13 cellular contexts compared by ENCODE assay signal in the genomic region with DNA sequence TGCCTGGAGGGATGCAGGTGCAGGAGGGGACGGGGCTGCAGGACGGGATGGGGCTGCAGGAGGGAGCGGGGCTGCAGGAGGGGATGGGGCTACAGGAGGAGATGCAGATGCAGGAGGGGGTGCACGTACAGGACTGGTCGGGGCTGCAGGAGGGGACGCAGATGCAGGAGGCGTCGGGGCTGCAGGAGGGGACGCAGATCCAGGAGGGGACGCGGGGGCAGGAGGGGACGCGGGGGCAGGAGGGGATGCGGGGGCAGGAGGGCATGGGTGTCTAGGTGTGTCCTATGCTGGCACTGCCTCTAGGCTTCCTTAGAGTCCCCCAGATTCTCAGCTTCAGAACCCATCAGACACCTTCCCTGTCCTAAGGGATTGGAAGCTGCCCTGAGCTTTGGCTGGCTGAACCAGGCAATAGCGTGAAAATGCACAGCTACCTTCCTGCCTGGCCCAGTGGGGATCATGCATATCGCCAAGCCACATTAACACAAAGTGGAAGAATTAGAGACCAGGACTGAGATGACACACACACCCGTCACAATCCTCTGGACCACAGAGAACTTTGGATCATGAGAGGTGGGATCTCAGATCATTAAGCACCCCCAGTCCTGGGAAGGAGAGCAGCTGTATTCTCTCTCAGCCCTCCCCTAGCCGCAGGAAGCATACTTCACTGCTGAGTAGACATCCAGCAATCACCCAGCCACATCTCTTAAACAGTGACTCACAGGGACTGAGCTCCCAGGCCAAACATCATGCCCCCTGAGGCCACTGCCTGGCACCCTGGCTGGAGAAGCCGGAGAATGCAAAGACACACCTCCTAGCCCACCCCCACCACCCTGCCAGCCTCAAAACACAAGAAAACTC.
DNase-seq lines count a peak whose midpoint lies in the region; ATAC-seq and TF ChIP-seq lines count a peak whose summit lies in the region.
"Had no signal": no experiment of that assay in that cellular context is flagged by ENCODE, and none has a peak within 500 bp of the region (broad histone marks: within the 10 kb centered on the region; RNA-seq: fewer than 3 reads in every experiment).

No MANE protein-coding gene starts in this region.

- H3K36me3 ChIP-seq in left lung: no peaks in the 10 kb centered on the region

- H3K27me3 ChIP-seq in left lung: no peaks in the 10 kb centered on the region
- H3K27me3 ChIP-seq: suprapubic skin had no signal

- no peak for ATAC-seq in left lung
- ATAC-seq: K562 had no signal

- no peak overlapping the region for H3K4me3 ChIP-seq in left lung
- H3K4me3 ChIP-seq: K562, skin epidermis, suprapubic skin had no signal

- no peak for TF ChIP-seq CTCF in left lung (IDR thresholded peaks at IDR 0.05)

- peak; percentile 41 for DNase-seq in DMS53 (lab: John Stamatoyannopoulos, UW)
- DNase-seq in DMS53 treated with DMSO at 0.1 percent for 48 hours (lab: John Stamatoyannopoulos, UW; ENCODE audit: unreplicated experiment): no peak
- peak; percentile 48 to 71 for DNase-seq in SW 1271 (lab: John Stamatoyannopoulos, UW)
- DNase-seq in fibroblast of the conjunctiva (ENCODE audit: low read depth): peak; percentile 17
- peak; percentile 72 for DNase-seq in smooth muscle cell of the brain vasculature (ENCODE audit: low read depth, low spot score)
- no peak for DNase-seq in left lung
- no peak for DNase-seq in stimulated activated CD4-positive, alpha-beta T cell treated with anti-CD3 and anti-CD28 coated beads, Interleukin-4, amount 100 ng/mL, for 24 hours
- DNase-seq in activated naive CD4-positive, alpha-beta T cell treated with Interleukin-2 at 50 U/mL for 16 hours: no peak
- DNase-seq: activated CD4-positive, CD25-positive, alpha-beta regulatory T cell had no signal

- H3K4me1 ChIP-seq in left lung: peaks cover 7 to 9% of the 10 kb centered on the region in 2 donors

- H3K9me3 ChIP-seq in left lung: no peaks in the 10 kb centered on the region
- H3K9me3 ChIP-seq: suprapubic skin had no signal

- H3K27ac ChIP-seq in left lung: no peak overlapping the region
- H3K27ac ChIP-seq: 22Rv1, suprapubic skin had no signal

- intact Hi-C loops in left lung (cut with DNase I): loop anchor here in 1 of 2 donors (10.0 kb wide), 1 partner anchor 128 kb away; no protein-coding TSS in a partner anchor

Comparison
In these comparisons a context has a peak if more than half of its experiments do, and no peak if none do; other contexts are left out.
1. DNase-seq: peak in DMS53 (single experiment), SW 1271 (2 of 2), fibroblast of the conjunctiva (single experiment) and smooth muscle cell of the brain vasculature (single experiment); none in DMS53 treated with DMSO at 0.1 percent for 48 hours (single experiment), left lung (0 of 2), stimulated activated CD4-positive, alpha-beta T cell treated with anti-CD3 and anti-CD28 coated beads, Interleukin-4, amount 100 ng/mL, for 24 hours (single experiment) and activated naive CD4-positive, alpha-beta T cell treated with Interleukin-2 at 50 U/mL for 16 hours (single experiment).